Comparison of ENCODE assay signal across 2 cellular contexts in the genomic region with DNA sequence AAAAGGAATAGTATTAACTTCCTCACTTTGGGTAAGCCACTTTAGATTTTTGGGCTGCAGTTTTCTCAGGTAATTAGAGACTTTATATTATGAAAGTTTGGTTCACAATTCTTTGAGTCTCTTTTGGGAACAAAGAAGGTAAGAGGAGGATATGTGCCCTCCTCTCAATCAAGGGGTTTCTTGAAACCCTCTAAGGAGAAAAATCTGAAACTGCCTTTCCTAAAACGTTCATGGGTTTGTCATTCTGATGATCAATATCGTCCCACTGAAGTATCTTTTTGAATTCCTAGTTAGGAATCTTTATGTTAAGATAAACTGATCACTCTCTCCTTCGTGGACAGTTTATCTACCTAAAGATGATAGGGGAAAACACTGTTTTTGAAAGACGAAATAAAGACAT.
TF ChIP-seq lines count a peak whose summit lies in the region.

No MANE protein-coding gene starts in this region.

TF ChIP-seq in A549, 52 proteins besides CTCF, POLR2A, EP300 and RAD21:
- TF ChIP-seq CHD2 (IDR thresholded peaks at IDR 0.05; ENCODE audit: low read length, partially characterized antibody) (no peak), KDM1A (IDR thresholded peaks at IDR 0.05; ENCODE audit: low read depth) (no peak)
- TF ChIP-seq, protein P1, sequence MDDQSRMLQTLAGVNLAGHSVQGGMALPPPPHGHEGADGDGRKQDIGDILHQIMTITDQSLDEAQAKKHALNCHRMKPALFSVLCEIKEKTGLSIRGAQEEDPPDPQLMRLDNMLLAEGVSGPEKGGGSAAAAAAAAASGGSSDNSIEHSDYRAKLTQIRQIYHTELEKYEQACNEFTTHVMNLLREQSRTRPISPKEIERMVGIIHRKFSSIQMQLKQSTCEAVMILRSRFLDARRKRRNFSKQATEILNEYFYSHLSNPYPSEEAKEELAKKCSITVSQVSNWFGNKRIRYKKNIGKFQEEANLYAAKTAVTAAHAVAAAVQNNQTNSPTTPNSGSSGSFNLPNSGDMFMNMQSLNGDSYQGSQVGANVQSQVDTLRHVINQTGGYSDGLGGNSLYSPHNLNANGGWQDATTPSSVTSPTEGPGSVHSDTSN (IDR thresholded peaks at IDR 0.05), result no peak

TF ChIP-seq in GM12878, 131 proteins besides CTCF, POLR2A, EP300 and RAD21:
- TF ChIP-seq NBN (IDR thresholded peaks at IDR 0.05) (no peak), CHD2 (IDR thresholded peaks at IDR 0.05; ENCODE audit: borderline replicate concordance, low read depth, low read length) (no peak), PML (IDR thresholded peaks at IDR 0.05; ENCODE audit: low read length) (no peak), CHD4 (IDR thresholded peaks at IDR 0.05) (no peak), WRNIP1 (IDR thresholded peaks at IDR 0.05; ENCODE audit: borderline replicate concordance, low read depth, low read length) (no peak), KAT2A (conservative IDR thresholded peaks at IDR 0.05; ENCODE audit: control insufficient read depth, low read depth, low read length) (no peak), BACH1 (IDR thresholded peaks at IDR 0.05; ENCODE audit: borderline replicate concordance) (no peak), HCFC1 (IDR thresholded peaks at IDR 0.05; ENCODE audit: low read length) (no peak), KLF5 (IDR thresholded peaks at IDR 0.05; ENCODE audit: partially characterized antibody) (no peak)
- TF ChIP-seq, protein P2, sequence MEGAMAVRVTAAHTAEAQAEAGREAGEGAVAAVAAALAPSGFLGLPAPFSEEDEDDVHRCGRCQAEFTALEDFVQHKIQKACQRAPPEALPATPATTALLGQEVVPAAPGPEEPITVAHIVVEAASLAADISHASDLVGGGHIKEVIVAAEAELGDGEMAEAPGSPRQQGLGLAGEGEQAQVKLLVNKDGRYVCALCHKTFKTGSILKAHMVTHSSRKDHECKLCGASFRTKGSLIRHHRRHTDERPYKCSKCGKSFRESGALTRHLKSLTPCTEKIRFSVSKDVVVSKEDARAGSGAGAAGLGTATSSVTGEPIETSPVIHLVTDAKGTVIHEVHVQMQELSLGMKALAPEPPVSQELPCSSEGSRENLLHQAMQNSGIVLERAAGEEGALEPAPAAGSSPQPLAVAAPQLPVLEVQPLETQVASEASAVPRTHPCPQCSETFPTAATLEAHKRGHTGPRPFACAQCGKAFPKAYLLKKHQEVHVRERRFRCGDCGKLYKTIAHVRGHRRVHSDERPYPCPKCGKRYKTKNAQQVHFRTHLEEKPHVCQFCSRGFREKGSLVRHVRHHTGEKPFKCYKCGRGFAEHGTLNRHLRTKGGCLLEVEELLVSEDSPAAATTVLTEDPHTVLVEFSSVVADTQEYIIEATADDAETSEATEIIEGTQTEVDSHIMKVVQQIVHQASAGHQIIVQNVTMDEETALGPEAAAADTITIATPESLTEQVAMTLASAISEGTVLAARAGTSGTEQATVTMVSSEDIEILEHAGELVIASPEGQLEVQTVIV (IDR thresholded peaks at IDR 0.05; ENCODE audit: borderline replicate concordance, partially characterized antibody), result no peak
- TF ChIP-seq, protein P3, sequence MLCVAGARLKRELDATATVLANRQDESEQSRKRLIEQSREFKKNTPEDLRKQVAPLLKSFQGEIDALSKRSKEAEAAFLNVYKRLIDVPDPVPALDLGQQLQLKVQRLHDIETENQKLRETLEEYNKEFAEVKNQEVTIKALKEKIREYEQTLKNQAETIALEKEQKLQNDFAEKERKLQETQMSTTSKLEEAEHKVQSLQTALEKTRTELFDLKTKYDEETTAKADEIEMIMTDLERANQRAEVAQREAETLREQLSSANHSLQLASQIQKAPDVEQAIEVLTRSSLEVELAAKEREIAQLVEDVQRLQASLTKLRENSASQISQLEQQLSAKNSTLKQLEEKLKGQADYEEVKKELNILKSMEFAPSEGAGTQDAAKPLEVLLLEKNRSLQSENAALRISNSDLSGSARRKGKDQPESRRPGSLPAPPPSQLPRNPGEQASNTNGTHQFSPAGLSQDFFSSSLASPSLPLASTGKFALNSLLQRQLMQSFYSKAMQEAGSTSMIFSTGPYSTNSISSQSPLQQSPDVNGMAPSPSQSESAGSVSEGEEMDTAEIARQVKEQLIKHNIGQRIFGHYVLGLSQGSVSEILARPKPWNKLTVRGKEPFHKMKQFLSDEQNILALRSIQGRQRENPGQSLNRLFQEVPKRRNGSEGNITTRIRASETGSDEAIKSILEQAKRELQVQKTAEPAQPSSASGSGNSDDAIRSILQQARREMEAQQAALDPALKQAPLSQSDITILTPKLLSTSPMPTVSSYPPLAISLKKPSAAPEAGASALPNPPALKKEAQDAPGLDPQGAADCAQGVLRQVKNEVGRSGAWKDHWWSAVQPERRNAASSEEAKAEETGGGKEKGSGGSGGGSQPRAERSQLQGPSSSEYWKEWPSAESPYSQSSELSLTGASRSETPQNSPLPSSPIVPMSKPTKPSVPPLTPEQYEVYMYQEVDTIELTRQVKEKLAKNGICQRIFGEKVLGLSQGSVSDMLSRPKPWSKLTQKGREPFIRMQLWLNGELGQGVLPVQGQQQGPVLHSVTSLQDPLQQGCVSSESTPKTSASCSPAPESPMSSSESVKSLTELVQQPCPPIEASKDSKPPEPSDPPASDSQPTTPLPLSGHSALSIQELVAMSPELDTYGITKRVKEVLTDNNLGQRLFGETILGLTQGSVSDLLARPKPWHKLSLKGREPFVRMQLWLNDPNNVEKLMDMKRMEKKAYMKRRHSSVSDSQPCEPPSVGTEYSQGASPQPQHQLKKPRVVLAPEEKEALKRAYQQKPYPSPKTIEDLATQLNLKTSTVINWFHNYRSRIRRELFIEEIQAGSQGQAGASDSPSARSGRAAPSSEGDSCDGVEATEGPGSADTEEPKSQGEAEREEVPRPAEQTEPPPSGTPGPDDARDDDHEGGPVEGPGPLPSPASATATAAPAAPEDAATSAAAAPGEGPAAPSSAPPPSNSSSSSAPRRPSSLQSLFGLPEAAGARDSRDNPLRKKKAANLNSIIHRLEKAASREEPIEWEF (IDR thresholded peaks at IDR 0.05; ENCODE audit: insufficient replicate concordance, low read depth, low read length), result no peak
- TF ChIP-seq, protein P4, sequence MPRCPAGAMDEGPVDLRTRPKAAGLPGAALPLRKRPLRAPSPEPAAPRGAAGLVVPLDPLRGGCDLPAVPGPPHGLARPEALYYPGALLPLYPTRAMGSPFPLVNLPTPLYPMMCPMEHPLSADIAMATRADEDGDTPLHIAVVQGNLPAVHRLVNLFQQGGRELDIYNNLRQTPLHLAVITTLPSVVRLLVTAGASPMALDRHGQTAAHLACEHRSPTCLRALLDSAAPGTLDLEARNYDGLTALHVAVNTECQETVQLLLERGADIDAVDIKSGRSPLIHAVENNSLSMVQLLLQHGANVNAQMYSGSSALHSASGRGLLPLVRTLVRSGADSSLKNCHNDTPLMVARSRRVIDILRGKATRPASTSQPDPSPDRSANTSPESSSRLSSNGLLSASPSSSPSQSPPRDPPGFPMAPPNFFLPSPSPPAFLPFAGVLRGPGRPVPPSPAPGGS (IDR thresholded peaks at IDR 0.05; ENCODE audit: borderline replicate concordance, insufficient read depth, low read depth, low read length, poor library complexity, severe bottlenecking), result no peak
- TF ChIP-seq, protein P5, sequence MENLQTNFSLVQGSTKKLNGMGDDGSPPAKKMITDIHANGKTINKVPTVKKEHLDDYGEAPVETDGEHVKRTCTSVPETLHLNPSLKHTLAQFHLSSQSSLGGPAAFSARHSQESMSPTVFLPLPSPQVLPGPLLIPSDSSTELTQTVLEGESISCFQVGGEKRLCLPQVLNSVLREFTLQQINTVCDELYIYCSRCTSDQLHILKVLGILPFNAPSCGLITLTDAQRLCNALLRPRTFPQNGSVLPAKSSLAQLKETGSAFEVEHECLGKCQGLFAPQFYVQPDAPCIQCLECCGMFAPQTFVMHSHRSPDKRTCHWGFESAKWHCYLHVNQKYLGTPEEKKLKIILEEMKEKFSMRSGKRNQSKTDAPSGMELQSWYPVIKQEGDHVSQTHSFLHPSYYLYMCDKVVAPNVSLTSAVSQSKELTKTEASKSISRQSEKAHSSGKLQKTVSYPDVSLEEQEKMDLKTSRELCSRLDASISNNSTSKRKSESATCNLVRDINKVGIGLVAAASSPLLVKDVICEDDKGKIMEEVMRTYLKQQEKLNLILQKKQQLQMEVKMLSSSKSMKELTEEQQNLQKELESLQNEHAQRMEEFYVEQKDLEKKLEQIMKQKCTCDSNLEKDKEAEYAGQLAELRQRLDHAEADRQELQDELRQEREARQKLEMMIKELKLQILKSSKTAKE (IDR thresholded peaks at IDR 0.05; ENCODE audit: low read depth, poor library complexity, severe bottlenecking), result no peak
- TF ChIP-seq, protein P6, sequence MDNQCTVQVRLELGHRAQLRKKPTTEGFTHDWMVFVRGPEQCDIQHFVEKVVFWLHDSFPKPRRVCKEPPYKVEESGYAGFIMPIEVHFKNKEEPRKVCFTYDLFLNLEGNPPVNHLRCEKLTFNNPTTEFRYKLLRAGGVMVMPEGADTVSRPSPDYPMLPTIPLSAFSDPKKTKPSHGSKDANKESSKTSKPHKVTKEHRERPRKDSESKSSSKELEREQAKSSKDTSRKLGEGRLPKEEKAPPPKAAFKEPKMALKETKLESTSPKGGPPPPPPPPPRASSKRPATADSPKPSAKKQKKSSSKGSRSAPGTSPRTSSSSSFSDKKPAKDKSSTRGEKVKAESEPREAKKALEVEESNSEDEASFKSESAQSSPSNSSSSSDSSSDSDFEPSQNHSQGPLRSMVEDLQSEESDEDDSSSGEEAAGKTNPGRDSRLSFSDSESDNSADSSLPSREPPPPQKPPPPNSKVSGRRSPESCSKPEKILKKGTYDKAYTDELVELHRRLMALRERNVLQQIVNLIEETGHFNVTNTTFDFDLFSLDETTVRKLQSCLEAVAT (IDR thresholded peaks at IDR 0.05), result no peak
- TF ChIP-seq, protein P7, sequence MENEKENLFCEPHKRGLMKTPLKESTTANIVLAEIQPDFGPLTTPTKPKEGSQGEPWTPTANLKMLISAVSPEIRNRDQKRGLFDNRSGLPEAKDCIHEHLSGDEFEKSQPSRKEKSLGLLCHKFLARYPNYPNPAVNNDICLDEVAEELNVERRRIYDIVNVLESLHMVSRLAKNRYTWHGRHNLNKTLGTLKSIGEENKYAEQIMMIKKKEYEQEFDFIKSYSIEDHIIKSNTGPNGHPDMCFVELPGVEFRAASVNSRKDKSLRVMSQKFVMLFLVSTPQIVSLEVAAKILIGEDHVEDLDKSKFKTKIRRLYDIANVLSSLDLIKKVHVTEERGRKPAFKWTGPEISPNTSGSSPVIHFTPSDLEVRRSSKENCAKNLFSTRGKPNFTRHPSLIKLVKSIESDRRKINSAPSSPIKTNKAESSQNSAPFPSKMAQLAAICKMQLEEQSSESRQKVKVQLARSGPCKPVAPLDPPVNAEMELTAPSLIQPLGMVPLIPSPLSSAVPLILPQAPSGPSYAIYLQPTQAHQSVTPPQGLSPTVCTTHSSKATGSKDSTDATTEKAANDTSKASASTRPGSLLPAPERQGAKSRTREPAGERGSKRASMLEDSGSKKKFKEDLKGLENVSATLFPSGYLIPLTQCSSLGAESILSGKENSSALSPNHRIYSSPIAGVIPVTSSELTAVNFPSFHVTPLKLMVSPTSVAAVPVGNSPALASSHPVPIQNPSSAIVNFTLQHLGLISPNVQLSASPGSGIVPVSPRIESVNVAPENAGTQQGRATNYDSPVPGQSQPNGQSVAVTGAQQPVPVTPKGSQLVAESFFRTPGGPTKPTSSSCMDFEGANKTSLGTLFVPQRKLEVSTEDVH (IDR thresholded peaks at IDR 0.05; ENCODE audit: low read depth, partially characterized antibody), result no peak
- TF ChIP-seq, protein P8, sequence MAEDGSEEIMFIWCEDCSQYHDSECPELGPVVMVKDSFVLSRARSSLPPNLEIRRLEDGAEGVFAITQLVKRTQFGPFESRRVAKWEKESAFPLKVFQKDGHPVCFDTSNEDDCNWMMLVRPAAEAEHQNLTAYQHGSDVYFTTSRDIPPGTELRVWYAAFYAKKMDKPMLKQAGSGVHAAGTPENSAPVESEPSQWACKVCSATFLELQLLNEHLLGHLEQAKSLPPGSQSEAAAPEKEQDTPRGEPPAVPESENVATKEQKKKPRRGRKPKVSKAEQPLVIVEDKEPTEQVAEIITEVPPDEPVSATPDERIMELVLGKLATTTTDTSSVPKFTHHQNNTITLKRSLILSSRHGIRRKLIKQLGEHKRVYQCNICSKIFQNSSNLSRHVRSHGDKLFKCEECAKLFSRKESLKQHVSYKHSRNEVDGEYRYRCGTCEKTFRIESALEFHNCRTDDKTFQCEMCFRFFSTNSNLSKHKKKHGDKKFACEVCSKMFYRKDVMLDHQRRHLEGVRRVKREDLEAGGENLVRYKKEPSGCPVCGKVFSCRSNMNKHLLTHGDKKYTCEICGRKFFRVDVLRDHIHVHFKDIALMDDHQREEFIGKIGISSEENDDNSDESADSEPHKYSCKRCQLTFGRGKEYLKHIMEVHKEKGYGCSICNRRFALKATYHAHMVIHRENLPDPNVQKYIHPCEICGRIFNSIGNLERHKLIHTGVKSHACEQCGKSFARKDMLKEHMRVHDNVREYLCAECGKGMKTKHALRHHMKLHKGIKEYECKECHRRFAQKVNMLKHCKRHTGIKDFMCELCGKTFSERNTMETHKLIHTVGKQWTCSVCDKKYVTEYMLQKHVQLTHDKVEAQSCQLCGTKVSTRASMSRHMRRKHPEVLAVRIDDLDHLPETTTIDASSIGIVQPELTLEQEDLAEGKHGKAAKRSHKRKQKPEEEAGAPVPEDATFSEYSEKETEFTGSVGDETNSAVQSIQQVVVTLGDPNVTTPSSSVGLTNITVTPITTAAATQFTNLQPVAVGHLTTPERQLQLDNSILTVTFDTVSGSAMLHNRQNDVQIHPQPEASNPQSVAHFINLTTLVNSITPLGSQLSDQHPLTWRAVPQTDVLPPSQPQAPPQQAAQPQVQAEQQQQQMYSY (CRISPR knock-in tag; IDR thresholded peaks at IDR 0.05), result no peak
